Comparison of ENCODE assay signal across 8 cellular contexts in the genomic region with DNA sequence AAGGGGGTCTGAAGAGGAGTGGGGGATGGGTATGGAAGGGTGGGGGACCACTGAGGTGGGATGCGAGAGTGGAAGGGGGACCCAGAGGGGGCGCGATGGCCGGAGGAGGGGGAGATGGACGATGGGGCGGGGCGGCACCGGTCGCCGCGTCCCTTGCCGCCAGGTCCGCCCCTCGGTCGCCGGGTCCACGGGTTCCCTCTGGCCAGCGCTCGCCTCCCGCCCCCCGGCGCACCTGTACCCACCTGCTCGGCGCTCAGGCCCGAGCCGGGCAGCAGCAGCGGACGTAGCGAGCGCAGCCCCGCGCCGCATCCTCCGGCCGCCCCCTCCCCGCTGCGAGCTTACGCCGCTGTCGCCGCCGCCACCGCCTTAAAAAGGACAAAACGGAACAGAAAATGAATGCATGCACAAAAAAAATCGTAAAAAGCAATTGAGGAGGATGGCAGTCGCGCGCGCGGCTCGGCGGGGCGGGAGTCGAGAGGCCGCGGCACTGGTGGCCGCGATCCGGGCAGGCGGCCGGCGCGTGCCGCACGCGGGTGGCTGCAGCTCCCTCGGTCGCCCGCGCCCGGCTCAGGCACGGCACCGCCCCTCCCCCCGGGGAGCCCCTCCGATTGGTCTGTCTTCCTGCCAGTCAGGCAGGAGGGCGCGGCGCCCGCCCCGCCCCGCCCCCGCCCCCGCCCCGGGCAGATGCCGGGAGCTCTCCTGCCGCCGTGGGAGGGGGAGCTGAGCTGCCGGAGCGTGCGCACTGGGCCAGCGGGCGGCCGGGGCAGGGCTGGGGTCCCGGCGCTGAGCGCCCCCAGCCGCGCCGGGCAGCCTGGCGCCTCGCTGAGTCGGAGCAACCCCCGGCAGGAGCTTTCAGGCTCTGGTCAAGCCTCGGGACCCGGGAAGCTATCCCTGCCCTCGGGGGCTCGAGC. TPM values are rescaled to one million over a fixed set of nuclear protein-coding genes. Genes with fewer than 3 reads are reported as not detected.
DNase-seq lines count a peak whose midpoint lies in the region; FAIRE-seq and TF ChIP-seq lines count a peak whose summit lies in the region.

A gene (minus strand): TSS at position 539 of the 911 bp plus-strand sequence. CDS start 87,699 bp downstream, outside the sequence.

- H3K36me3 ChIP-seq in HAP-1 (replicated peaks) (no peaks in the 10 kb centered on the region), mesendoderm (ENCODE audit: control insufficient read depth, insufficient read depth, low read length) (no peaks in the 10 kb centered on the region)

- H3K4me1 ChIP-seq in HAP-1 (no peaks in the 10 kb centered on the region), mesendoderm (ENCODE audit: control insufficient read depth, low read depth, low read length) (peaks cover 16% of the 10 kb centered on the region)

- H3K4ac ChIP-seq in mesendoderm (ENCODE audit: low read depth, low read length) = peak within 1 kb of the TSS; percentile 82

- no peaks in the 10 kb centered on the region; the same call in 1 of the 2 replicates for H3K9me3 ChIP-seq in HAP-1

- H3K56ac ChIP-seq in mesendoderm (ENCODE audit: low read length) = peak within 1 kb of the TSS; percentile 99

- peak within 1 kb of the TSS; percentile 16 for H4K5ac ChIP-seq in mesendoderm (ENCODE audit: low read length)

- no peak within 1 kb of the TSS for H2BK15ac ChIP-seq in mesendoderm (replicated peaks; ENCODE audit: low read depth)

- peak within 1 kb of the TSS; percentile 95 for H3K23ac ChIP-seq in mesendoderm (ENCODE audit: low read length)

- peak within 1 kb of the TSS; percentile 92 for H2BK5ac ChIP-seq in mesendoderm (ENCODE audit: low read length)

- peak within 1 kb of the TSS; percentile 96 for H3K9ac ChIP-seq in mesendoderm (ENCODE audit: low read length)

- H3K27ac ChIP-seq in mesendoderm (ENCODE audit: low read depth, low read length) = peak within 1 kb of the TSS; percentile 80

- H3K27me3 ChIP-seq in HAP-1 (ENCODE audit: low read depth) (peaks cover 26% of the 10 kb centered on the region; the same call in 1 of the 2 replicates), mesendoderm (ENCODE audit: insufficient read depth, low read length, poor library complexity) (no peaks in the 10 kb centered on the region)

- peak within 1 kb of the TSS; percentile 64 for H3K4me2 ChIP-seq in mesendoderm (ENCODE audit: low read length)

- WGBS in mesendoderm (ENCODE audit: extremely low coverage, insufficient coverage, low lambda C conversion rate) = no CpG with 5 or more reads among the region's 107 CpGs

- no peak for TF ChIP-seq POLR2A in GM12891 (IDR thresholded peaks at IDR 0.05; ENCODE audit: low read depth, low read length)

- H3K4me3 ChIP-seq in HAP-1 = no peak within 1 kb of the TSS; the same call in 1 of the 2 replicates
- H3K4me3 ChIP-seq in mesendoderm (ENCODE audit: low read length) = peak within 1 kb of the TSS; percentile 86

- in situ Hi-C loops in HAP-1 (cut with MboI; ENCODE audit: low sequenced_read_pairs) = no loop called here

- peak; percentile 5 for FAIRE-seq in GM12891 (lab: Jason Lieb, UNC)

- peak; percentile 95 for DNase-seq in GM12891 (ENCODE audit: insufficient read length, low spot score)
- peak; percentile 5 to 81 for DNase-seq in HAP-1 (ENCODE audit: low spot score in 2 of 2)
- DNase-seq in NCI-H128 (lab: John Stamatoyannopoulos, UW; ENCODE audit: unreplicated experiment) = peak; percentile 37
- peak; percentile 93 for DNase-seq in activated CD4-positive, alpha-beta T cell treated with anti-CD3 and anti-CD28 coated beads, Interleukin-2, amount 50 U/mL, for 48 hours
- DNase-seq in ecto neural progenitor cell (ENCODE audit: low spot score) = peak; percentile 95
- DNase-seq in mesendoderm = peak; percentile 82
- DNase-seq in stimulated activated CD8-positive, alpha-beta memory T cell treated with anti-CD3 and anti-CD28 coated beads, Interleukin-15, amount 100 ng/mL, for 48 hours (ENCODE audit: low read depth in 2 of 2) = peak; percentile 73 to 81
- no peak for DNase-seq in SIG-M5 (lab: John Stamatoyannopoulos, UW)

- peaks cover 10% of the 10 kb centered on the region for H3K79me2 ChIP-seq in mesendoderm (ENCODE audit: control insufficient read depth, insufficient read depth, low read length)

- H2AK5ac ChIP-seq in mesendoderm (ENCODE audit: low read length) = no peak within 1 kb of the TSS

- peaks cover 8% of the 10 kb centered on the region for H3K79me1 ChIP-seq in mesendoderm (ENCODE audit: low read length)

- no peak within 1 kb of the TSS for H2BK120ac ChIP-seq in mesendoderm (ENCODE audit: low read depth, low read length)

- H3K18ac ChIP-seq in mesendoderm (ENCODE audit: low read length) = peak within 1 kb of the TSS; percentile 72

- H4K8ac ChIP-seq in mesendoderm (ENCODE audit: low read depth, low read length) = no peak within 1 kb of the TSS

TF ChIP-seq in GM12891, 5 proteins besides CTCF, POLR2A, EP300 and RAD21:
- TF ChIP-seq TAF1 (IDR thresholded peaks at IDR 0.05; ENCODE audit: low read depth, low read length) (no peak), POU2F2 (IDR thresholded peaks at IDR 0.05; ENCODE audit: low read depth, low read length) (no peak), PAX5 (IDR thresholded peaks at IDR 0.05; ENCODE audit: insufficient read depth, low read length, severe bottlenecking) (no peak), SPI1 (IDR thresholded peaks at IDR 0.05; ENCODE audit: low read depth, low read length) (no peak), POLR2AphosphoS5 (IDR thresholded peaks at IDR 0.05; ENCODE audit: low read depth, low read length) (no peak)

RNA-seq across cellular contexts. Expression of the gene that starts here (rescaled TPM):
- polyA plus RNA-seq in GM12891 (2012; ENCODE audit: low read depth, missing spikeins) = 3.6 TPM
- polyA plus RNA-seq in mesendoderm (2013, experiment 1 of 2) = 3.5 TPM
- polyA plus RNA-seq in mesendoderm (2013, experiment 2 of 2) = 3.5 TPM
